ENCODE assay signal across 29 cellular contexts in genomic region chr1:201673912-201674311, GRCh38.
"Had no signal": no experiment of that assay in that cellular context is flagged by ENCODE, and none has a peak within 500 bp of the region (broad histone marks: within the 10 kb centered on the region; RNA-seq: fewer than 3 reads in every experiment).

No MANE protein-coding gene starts in this region.

- H3K9me3 ChIP-seq: heart right ventricle, lower lobe of right lung, mucosa of descending colon, neutrophil, ovary, psoas muscle, right atrium auricular region, spleen, transverse colon, uterus had no signal

- H3K9me3 Mint-ChIP-seq: activated B cell treated with CpG ODN at 0.5 μM for 24 hours; activated naive CD4-positive, alpha-beta T cell treated with anti-CD3 and anti-CD28 coated beads for 36 hours; activated naive CD8-positive, alpha-beta T cell treated with anti-CD3 and anti-CD28 coated beads, Interleukin-2, amount 10 ng/mL, durations not matched to agents 7 days and 5 days; activated T-cell treated with anti-CD3 and anti-CD28 coated beads, Interleukin-2, amount 50 U/mL, for 72 hours; immature natural killer cell had no signal

- ATAC-seq: activated T-cell treated with anti-CD3 and anti-CD28 coated beads, Interleukin-2, amount 50 U/mL, for 72 hours; heart right ventricle; left lobe of liver; lower lobe of right lung; mucosa of descending colon; psoas muscle; stimulated activated naive CD8-positive, alpha-beta T cell treated with anti-CD3 and anti-CD28 coated beads, Interleukin-15, Interleukin-2, amounts not matched to agents 100 U/mL and 50 U/mL, for 24 hours; T-helper 17 cell had no signal

- H3K4me3 ChIP-seq: coronary artery, heart right ventricle, lower lobe of right lung, mucosa of descending colon, ovary, psoas muscle, right atrium auricular region, spleen, transverse colon, uterus had no signal

- H3K27ac Mint-ChIP-seq: activated B cell treated with CpG ODN at 0.5 μM for 24 hours; activated naive CD4-positive, alpha-beta T cell treated with anti-CD3 and anti-CD28 coated beads for 36 hours; activated naive CD8-positive, alpha-beta T cell treated with anti-CD3 and anti-CD28 coated beads, Interleukin-2, amount 10 ng/mL, durations not matched to agents 7 days and 5 days; activated T-cell treated with anti-CD3 and anti-CD28 coated beads, Interleukin-2, amount 50 U/mL, for 72 hours; naive B cell; T-helper 17 cell had no signal

- H3K36me3 ChIP-seq: lower lobe of right lung, neutrophil, ovary, right atrium auricular region, spleen, transverse colon, uterus had no signal

- DNase-seq: activated B cell treated with CpG ODN at 0.5 μM for 24 hours; activated CD4-positive, alpha-beta T cell treated with anti-CD3 and anti-CD28 coated beads for 4 hours; activated CD4-positive, alpha-beta T cell treated with anti-CD3 and anti-CD28 coated beads, Interleukin-2, amount 50 U/mL, for 48 hours; activated effector memory CD4-positive, alpha-beta T cell treated with Interleukin-2 at 50 U/mL for 16 hours; activated naive CD4-positive, alpha-beta T cell treated with anti-CD3 and anti-CD28 coated beads for 36 hours; activated naive CD8-positive, alpha-beta T cell treated with anti-CD3 and anti-CD28 coated beads, Interleukin-2, amount 10 ng/mL, durations not matched to agents 7 days and 5 days; activated T-cell treated with anti-CD3 and anti-CD28 coated beads, Interleukin-2, amount 50 U/mL, for 72 hours; amniotic stem cell; cerebellar nuclear complex; erythroblast; foreskin fibroblast; heart right ventricle; immature natural killer cell; lower lobe of right lung; mesendoderm; mucosa of descending colon; naive B cell; ovary; spleen; stimulated activated CD4-positive, alpha-beta T cell treated with anti-CD3 and anti-CD28 coated beads, Interleukin-4, amount 100 ng/mL, for 1 hour; stimulated activated naive CD8-positive, alpha-beta T cell treated with anti-CD3 and anti-CD28 coated beads, Interleukin-15, Interleukin-2, amounts not matched to agents 100 U/mL and 50 U/mL, for 24 hours; T-helper 17 cell; transverse colon; uterus had no signal

- H3K27ac ChIP-seq: coronary artery, lower lobe of right lung, neutrophil, ovary, psoas muscle, right atrium auricular region, spleen, transverse colon, uterus had no signal

- H3K4me1 Mint-ChIP-seq: activated B cell treated with CpG ODN at 0.5 μM for 24 hours, immature natural killer cell, naive B cell had no signal

- H3K4me1 ChIP-seq: uterus had no signal

- H3K27me3 ChIP-seq: heart right ventricle, ovary, right atrium auricular region, transverse colon, uterus had no signal

- H3K36me3 Mint-ChIP-seq: activated naive CD8-positive, alpha-beta T cell treated with anti-CD3 and anti-CD28 coated beads, Interleukin-2, amount 10 ng/mL, durations not matched to agents 7 days and 5 days; immature natural killer cell; naive B cell had no signal

- H3K4me3 Mint-ChIP-seq: activated B cell treated with CpG ODN at 0.5 μM for 24 hours; activated naive CD4-positive, alpha-beta T cell treated with anti-CD3 and anti-CD28 coated beads for 36 hours; activated naive CD8-positive, alpha-beta T cell treated with anti-CD3 and anti-CD28 coated beads, Interleukin-2, amount 10 ng/mL, durations not matched to agents 7 days and 5 days; activated T-cell treated with anti-CD3 and anti-CD28 coated beads, Interleukin-2, amount 50 U/mL, for 72 hours; immature natural killer cell; naive B cell; T-helper 17 cell had no signal
